ENCODE assay signal across 12 cellular contexts in genomic region chr5:27682600-27682999, GRCh38.
A peak's percentile ranks its signal among the peaks of the same experiment; 100 is the strongest.
DNase-seq lines count a peak whose midpoint lies in the region; TF ChIP-seq lines count a peak whose summit lies in the region.
"Had no signal": no experiment of that assay in that cellular context is flagged by ENCODE, and none has a peak within 500 bp of the region (broad histone marks: within the 10 kb centered on the region; RNA-seq: fewer than 3 reads in every experiment).

No MANE protein-coding gene starts in this region.

- TF ChIP-seq CTCF in SK-N-SH (IDR thresholded peaks at IDR 0.05) (peak; percentile 47), nephron progenitor cell (IDR thresholded peaks at IDR 0.05) (no peak)

- no peak overlapping the region for H3K4me3 ChIP-seq in Jurkat, Clone E6-1 (ENCODE audit: low read length)
- no peak overlapping the region for H3K4me3 ChIP-seq in SK-N-SH (ENCODE audit: low read depth in 2 of 2, low read length in 1 of 2)
- no peak overlapping the region for H3K4me3 ChIP-seq in iPS DF 6.9 (ENCODE audit: low read length)

- no peaks in the 10 kb centered on the region for H3K79me2 ChIP-seq in SK-N-SH (ENCODE audit: insufficient read depth)

- WGBS in SK-N-SH (ENCODE audit: low lambda C conversion rate): 13% methylated on average over 2 of the region's 3 CpGs
- WGBS in iPS DF 6.9 (ENCODE audit: insufficient coverage, insufficient read length): no CpG with 5 or more reads among the region's 3 CpGs

- POLR2A ChIA-PET in SK-N-SH (lab: Yijun Ruan, JAX): no interaction called here
- POLR2A ChIA-PET in activated CD4-positive, alpha-beta T cell treated with anti-CD3 and anti-CD28 coated beads, Interleukin-2, amount 10 ng/mL, durations not matched to agents 7 days and 5 days (lab: Charles Lee): no interaction called here

- no peak for TF ChIP-seq EP300 in SK-N-SH (IDR thresholded peaks at IDR 0.05; ENCODE audit: borderline replicate concordance in 1 of 2, low read depth in 1 of 2, low read length in 1 of 2)

- no peaks in the 10 kb centered on the region for H4K20me1 ChIP-seq in SK-N-SH (ENCODE audit: insufficient read depth)

- no peaks in the 10 kb centered on the region for H3K36me3 Mint-ChIP-seq in activated CD4-positive, alpha-beta T cell treated with anti-CD3 and anti-CD28 coated beads, Interleukin-2, amount 10 ng/mL, durations not matched to agents 7 days and 5 days (ENCODE audit: low read depth)
- H3K36me3 Mint-ChIP-seq in nephron progenitor cell (ENCODE audit: low read depth): no peaks in the 10 kb centered on the region

- no peaks in the 10 kb centered on the region for H3K36me3 ChIP-seq in SK-N-SH (replicated peaks in 1 of 2; ENCODE audit: control insufficient read depth in 1 of 2, insufficient read depth in 2 of 2, low read length in 1 of 2)
- H3K36me3 ChIP-seq in iPS DF 6.9 (ENCODE audit: control insufficient read depth, insufficient read depth, low read length): no peaks in the 10 kb centered on the region
- H3K36me3 ChIP-seq: neutrophil had no signal

- H2AFZ ChIP-seq in SK-N-SH (ENCODE audit: low read depth): no peak overlapping the region

- H3K9me3 ChIP-seq in SK-N-SH (no peaks in the 10 kb centered on the region), iPS DF 6.9 (ENCODE audit: control insufficient read depth, insufficient read depth, low read length) (no peaks in the 10 kb centered on the region)
- H3K9me3 ChIP-seq: neutrophil had no signal

- no peak overlapping the region for H3K4me2 ChIP-seq in SK-N-SH

- H3K4me1 ChIP-seq in SK-N-SH (ENCODE audit: control insufficient read depth in 1 of 2, insufficient read depth in 2 of 2, low read depth in 1 of 2, low read length in 1 of 2) (no peaks in the 10 kb centered on the region), iPS DF 6.9 (ENCODE audit: control insufficient read depth, insufficient read depth, low read length) (no peaks in the 10 kb centered on the region; the same call in 1 of the 2 replicates)

- H3K4me1 Mint-ChIP-seq in activated CD4-positive, alpha-beta T cell treated with anti-CD3 and anti-CD28 coated beads, Interleukin-2, amount 10 ng/mL, durations not matched to agents 7 days and 5 days: no peaks in the 10 kb centered on the region
- no peaks in the 10 kb centered on the region for H3K4me1 Mint-ChIP-seq in nephron progenitor cell

- H3K27me3 ChIP-seq in SK-N-SH (ENCODE audit: insufficient read depth) (no peaks in the 10 kb centered on the region), iPS DF 6.9 (ENCODE audit: control insufficient read depth, insufficient read depth, low read length) (no peaks in the 10 kb centered on the region)
- H3K27me3 ChIP-seq: neutrophil had no signal

- H3F3A ChIP-seq in SK-N-SH (replicated peaks; ENCODE audit: insufficient read depth): no peaks in the 10 kb centered on the region

- CTCF ChIA-PET in SK-N-SH (lab: Yijun Ruan, JAX): no interaction called here
- CTCF ChIA-PET in activated CD4-positive, alpha-beta T cell treated with anti-CD3 and anti-CD28 coated beads, Interleukin-2, amount 10 ng/mL, durations not matched to agents 7 days and 5 days (lab: Charles Lee): no interaction called here

- no peak overlapping the region for H3K27ac Mint-ChIP-seq in activated CD4-positive, alpha-beta T cell treated with anti-CD3 and anti-CD28 coated beads, Interleukin-2, amount 10 ng/mL, durations not matched to agents 7 days and 5 days
- no peak overlapping the region for H3K27ac Mint-ChIP-seq in nephron progenitor cell

- DNase-seq in DMS53 (lab: John Stamatoyannopoulos, UW): peak; percentile 63
- peak; percentile 19 for DNase-seq in Jurkat, Clone E6-1 (ENCODE audit: low read depth, low spot score)
- no peak for DNase-seq in SK-N-SH
- peak; percentile 20 for DNase-seq in iPS DF 6.9 (ENCODE audit: low read depth, low spot score)
- DNase-seq in activated CD4-positive, alpha-beta T cell treated with anti-CD3 and anti-CD28 coated beads, Interleukin-2, amount 10 ng/mL, durations not matched to agents 7 days and 5 days: no peak
- no peak for DNase-seq in nephron progenitor cell
- no peak for DNase-seq in HPDE6-E6E7 (ENCODE audit: extremely low spot score)
- no peak for DNase-seq in LoVo (ENCODE audit: low spot score)
- DNase-seq: activated T-cell treated with anti-CD3 and anti-CD28 coated beads for 4 hours, DMS79 treated with DMSO at 0.1 percent for 48 hours, NCI-H510A treated with DMSO at 0.1 percent for 48 hours had no signal

- H3K27ac ChIP-seq in SK-N-SH (ENCODE audit: low read depth in 2 of 2, low read length in 1 of 2): no peak overlapping the region
- H3K27ac ChIP-seq in iPS DF 6.9 (ENCODE audit: low read length): no peak overlapping the region
- H3K27ac ChIP-seq: neutrophil had no signal

- TF ChIP-seq RAD21 in SK-N-SH (IDR thresholded peaks at IDR 0.05; ENCODE audit: low read length): peak; percentile 15; the same call in 1 of the 2 replicates

- H3K9me2 ChIP-seq in SK-N-SH: no peaks in the 10 kb centered on the region

- no peak overlapping the region for H3K9ac ChIP-seq in SK-N-SH

- no peak overlapping the region for H3K4me3 Mint-ChIP-seq in activated CD4-positive, alpha-beta T cell treated with anti-CD3 and anti-CD28 coated beads, Interleukin-2, amount 10 ng/mL, durations not matched to agents 7 days and 5 days
- H3K4me3 Mint-ChIP-seq in nephron progenitor cell: no peak overlapping the region

- no peaks in the 10 kb centered on the region for H3K27me3 Mint-ChIP-seq in activated CD4-positive, alpha-beta T cell treated with anti-CD3 and anti-CD28 coated beads, Interleukin-2, amount 10 ng/mL, durations not matched to agents 7 days and 5 days
- no peaks in the 10 kb centered on the region for H3K27me3 Mint-ChIP-seq in nephron progenitor cell (ENCODE audit: low read depth, poor library complexity)

- H3K9me3 Mint-ChIP-seq in activated CD4-positive, alpha-beta T cell treated with anti-CD3 and anti-CD28 coated beads, Interleukin-2, amount 10 ng/mL, durations not matched to agents 7 days and 5 days: peaks cover 2% of the 10 kb centered on the region
- no peaks in the 10 kb centered on the region for H3K9me3 Mint-ChIP-seq in nephron progenitor cell

TF ChIP-seq in SK-N-SH, 30 proteins besides CTCF, POLR2A, EP300 and RAD21:
- no peak for TF ChIP-seq EZH2phosphoT487 (IDR thresholded peaks at IDR 0.05; ENCODE audit: borderline replicate concordance, low read depth)
- no peak for TF ChIP-seq FOSL2 (IDR thresholded peaks at IDR 0.05; ENCODE audit: borderline replicate concordance, low read depth)
- 0 out of 2 replicates have a peak, but pooled peaks have one; percentile 18 for TF ChIP-seq SMC3 (IDR thresholded peaks at IDR 0.05; ENCODE audit: low read depth, low read length)

Comparison
In these comparisons a context has a peak if more than half of its experiments do, and no peak if none do; other contexts are left out.
1. DNase-seq: peak in DMS53 (single experiment), Jurkat, Clone E6-1 (single experiment) and iPS DF 6.9 (single experiment); none in SK-N-SH (single experiment), activated CD4-positive, alpha-beta T cell treated with anti-CD3 and anti-CD28 coated beads, Interleukin-2, amount 10 ng/mL, durations not matched to agents 7 days and 5 days (single experiment), nephron progenitor cell (single experiment), HPDE6-E6E7 (single experiment) and LoVo (single experiment).